In the genomic region with DNA sequence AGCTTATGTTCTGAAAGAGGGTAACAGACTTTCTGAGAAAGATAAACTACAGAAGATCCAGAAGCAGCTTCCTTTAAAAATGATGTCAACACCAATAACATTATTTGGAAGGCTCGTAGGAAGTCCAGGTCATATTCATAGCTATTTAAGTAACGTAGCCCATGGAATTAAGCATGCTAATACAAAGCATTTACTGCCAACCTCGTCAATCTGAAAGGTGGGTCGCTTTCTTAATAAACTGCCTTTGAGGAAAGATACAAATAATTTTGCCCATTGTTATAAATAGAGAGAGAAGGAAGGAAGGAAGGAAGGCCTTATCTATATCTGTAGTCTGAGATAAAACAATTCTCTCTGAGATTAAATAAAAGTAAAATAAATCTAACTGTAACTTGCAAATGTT, we compare ENCODE assay signal across 13 cellular contexts.
DNase-seq lines count a peak whose midpoint lies in the region; ATAC-seq and TF ChIP-seq lines count a peak whose summit lies in the region.
"Had no signal": no experiment of that assay in that cellular context is flagged by ENCODE, and none has a peak within 500 bp of the region (broad histone marks: within the 10 kb centered on the region; RNA-seq: fewer than 3 reads in every experiment).

No MANE protein-coding gene starts in this region.

- 66 to 78% methylated on average over 4 of the region's 4 CpGs for WGBS in sigmoid colon, 2 donors

- TF ChIP-seq POLR2A in sigmoid colon (IDR thresholded peaks at IDR 0.05) (no peak), erythroblast (IDR thresholded peaks at IDR 0.05; ENCODE audit: low read length) (no peak)

- peaks cover 91% of the 10 kb centered on the region for H3K79me2 ChIP-seq in fibroblast of lung (ENCODE audit: control insufficient read depth, insufficient read depth, low read length)

- H3K4me3 Mint-ChIP-seq in immature natural killer cell, result no peak overlapping the region
- H3K4me3 Mint-ChIP-seq: activated naive CD4-positive, alpha-beta T cell treated with anti-CD3 and anti-CD28 coated beads for 36 hours had no signal

- H3K9me3 Mint-ChIP-seq in immature natural killer cell, result no peaks in the 10 kb centered on the region
- H3K9me3 Mint-ChIP-seq: activated naive CD4-positive, alpha-beta T cell treated with anti-CD3 and anti-CD28 coated beads for 36 hours had no signal

- peak overlapping the region; percentile 64 for H3K4me2 ChIP-seq in fibroblast of lung (ENCODE audit: extremely low read depth, insufficient read depth, low read length)

- no peaks in the 10 kb centered on the region for H4K20me1 ChIP-seq in fibroblast of lung (ENCODE audit: control insufficient read depth, extremely low read depth, insufficient read depth, low read length)

- TF ChIP-seq EP300 in sigmoid colon (IDR thresholded peaks at IDR 0.05), result no peak

- H3K4me3 ChIP-seq in AG04449 (ENCODE audit: low read depth, low read length), result peak overlapping the region; percentile 55
- peak overlapping the region in 3 of 4 experiments; percentile 11 to 51 (median 19) for H3K4me3 ChIP-seq in fibroblast of lung (replicated peaks in 1 of 4; ENCODE audit: control extremely low read depth in 1 of 4, insufficient read depth in 1 of 4, low read depth in 3 of 4, low read length in 4 of 4)
- H3K4me3 ChIP-seq in sigmoid colon, result peak overlapping the region; percentile 36 to 58 (median 51)

- H3K27ac ChIP-seq in fibroblast of lung (ENCODE audit: insufficient read depth, low read length) (peak overlapping the region; percentile 71), sigmoid colon (peak overlapping the region; percentile 83 to 88 (median 84))

- TF ChIP-seq CTCF in AG04449 (IDR thresholded peaks at IDR 0.05; ENCODE audit: insufficient read depth, low read length, missing control alignments), result no peak
- TF ChIP-seq CTCF in fibroblast of lung (conservative IDR thresholded peaks at IDR 0.05 in 1 of 2, IDR thresholded peaks at IDR 0.05 in 1 of 2; ENCODE audit: low read depth in 1 of 2, low read length in 2 of 2), result no peak
- TF ChIP-seq CTCF in sigmoid colon (IDR thresholded peaks at IDR 0.05), result no peak

- peaks cover 5 to 18% of the 10 kb centered on the region in 2 donors for H3K4me1 Mint-ChIP-seq in immature natural killer cell

- CTCF ChIA-PET in AG04449 (lab: Yijun Ruan, JAX), result interaction anchor here (0.9 to 2.0 kb wide), 5 partner anchors 9 to 519 kb away, joined by 3 to 5 read pairs (median 3); no protein-coding TSS in a partner anchor

- H3K4me1 ChIP-seq in fibroblast of lung (ENCODE audit: control insufficient read depth, extremely low read depth, insufficient read depth, low read length), result peaks cover 25% of the 10 kb centered on the region
- peaks cover 0 to 79% (median 71%) of the 10 kb centered on the region in 4 donors for H3K4me1 ChIP-seq in sigmoid colon

- H3K9me3 ChIP-seq in fibroblast of lung (ENCODE audit: control insufficient read depth, insufficient read depth, low read depth, low read length) (no peaks in the 10 kb centered on the region), sigmoid colon (no peaks in the 10 kb centered on the region)

- H3K27me3 ChIP-seq in fibroblast of lung (ENCODE audit: control insufficient read depth, insufficient read depth, low read length) (no peaks in the 10 kb centered on the region), sigmoid colon (no peaks in the 10 kb centered on the region)

- no peak overlapping the region for H2AFZ ChIP-seq in fibroblast of lung (ENCODE audit: low read length)

- no peak overlapping the region for H3K27ac Mint-ChIP-seq in immature natural killer cell

- H3K36me3 ChIP-seq in fibroblast of lung (ENCODE audit: control insufficient read depth, insufficient read depth, low read length), result peaks cover 2% of the 10 kb centered on the region
- no peaks in the 10 kb centered on the region for H3K36me3 ChIP-seq in sigmoid colon

- no peak for DNase-seq in AG04449 (ENCODE audit: low read depth, low spot score)
- DNase-seq in fibroblast of lung (ENCODE audit: low read depth in 2 of 2), result no peak
- DNase-seq in sigmoid colon, result no peak
- no peak for DNase-seq in immature natural killer cell
- DNase-seq in erythroblast (lab: John Stamatoyannopoulos, UW), result no peak
- DNase-seq in kidney glomerular epithelial cell (lab: John Stamatoyannopoulos, UW), result no peak
- DNase-seq: activated CD4-positive, alpha-beta T cell treated with anti-CD3 and anti-CD28 coated beads, Interleukin-2, amount 50 U/mL, for 1 hour; C1 segment of cervical spinal cord; effector memory CD4-positive, alpha-beta T cell; NCI-H1436 had no signal

- H3K9ac ChIP-seq in fibroblast of lung (ENCODE audit: insufficient read depth, low read length), result peak overlapping the region; percentile 49

- peak; percentile 5; the same call in 1 of the 3 replicates for ATAC-seq in SK-N-SH treated with all-trans-retinoic acid at 6 μM for 48 hours
- no peak for ATAC-seq in HG03175 (IDR thresholded peaks at IDR 0.05; ENCODE audit: unreplicated experiment)

- peaks cover 2 to 10% (median 3%) of the 10 kb centered on the region in 3 donors for H3K27me3 Mint-ChIP-seq in immature natural killer cell (ENCODE audit: low read depth in 3 of 3)

- POLR2A ChIA-PET in AG04449 (lab: Yijun Ruan, JAX), result no interaction called here

- intact Hi-C loops in sigmoid colon (cut with DNase I), result loop anchor here (2.0 to 5.0 kb wide), 5 partner anchors 67 to 618 kb away; partner anchors contain the start of gene PDS5B

- H3K36me3 Mint-ChIP-seq in immature natural killer cell, result no peaks in the 10 kb centered on the region

TF ChIP-seq in SK-N-SH treated with all-trans-retinoic acid at 6 μM for 48 hours, 23 proteins besides CTCF, POLR2A, EP300 and RAD21 (continues in another document):
- TF ChIP-seq ZFP3 (CRISPR knock-in tag; IDR thresholded peaks at IDR 0.05) (no peak), PPARA (CRISPR knock-in tag; IDR thresholded peaks at IDR 0.05; ENCODE audit: borderline replicate concordance) (no peak), ZFP30 (CRISPR knock-in tag; IDR thresholded peaks at IDR 0.05) (no peak), ISL1 (CRISPR knock-in tag; IDR thresholded peaks at IDR 0.05) (no peak), TOX (CRISPR knock-in tag; IDR thresholded peaks at IDR 0.05; ENCODE audit: borderline replicate concordance) (no peak), TCF4 (CRISPR knock-in tag; IDR thresholded peaks at IDR 0.05; ENCODE audit: borderline replicate concordance) (no peak), RARB (CRISPR knock-in tag; IDR thresholded peaks at IDR 0.05) (no peak), GLIS3 (CRISPR knock-in tag; IDR thresholded peaks at IDR 0.05) (no peak), ZC3H10 (CRISPR knock-in tag; IDR thresholded peaks at IDR 0.05) (no peak), POU6F1 (CRISPR knock-in tag; IDR thresholded peaks at IDR 0.05; ENCODE audit: borderline replicate concordance, low read depth) (no peak)
- TF ChIP-seq, protein P1, sequence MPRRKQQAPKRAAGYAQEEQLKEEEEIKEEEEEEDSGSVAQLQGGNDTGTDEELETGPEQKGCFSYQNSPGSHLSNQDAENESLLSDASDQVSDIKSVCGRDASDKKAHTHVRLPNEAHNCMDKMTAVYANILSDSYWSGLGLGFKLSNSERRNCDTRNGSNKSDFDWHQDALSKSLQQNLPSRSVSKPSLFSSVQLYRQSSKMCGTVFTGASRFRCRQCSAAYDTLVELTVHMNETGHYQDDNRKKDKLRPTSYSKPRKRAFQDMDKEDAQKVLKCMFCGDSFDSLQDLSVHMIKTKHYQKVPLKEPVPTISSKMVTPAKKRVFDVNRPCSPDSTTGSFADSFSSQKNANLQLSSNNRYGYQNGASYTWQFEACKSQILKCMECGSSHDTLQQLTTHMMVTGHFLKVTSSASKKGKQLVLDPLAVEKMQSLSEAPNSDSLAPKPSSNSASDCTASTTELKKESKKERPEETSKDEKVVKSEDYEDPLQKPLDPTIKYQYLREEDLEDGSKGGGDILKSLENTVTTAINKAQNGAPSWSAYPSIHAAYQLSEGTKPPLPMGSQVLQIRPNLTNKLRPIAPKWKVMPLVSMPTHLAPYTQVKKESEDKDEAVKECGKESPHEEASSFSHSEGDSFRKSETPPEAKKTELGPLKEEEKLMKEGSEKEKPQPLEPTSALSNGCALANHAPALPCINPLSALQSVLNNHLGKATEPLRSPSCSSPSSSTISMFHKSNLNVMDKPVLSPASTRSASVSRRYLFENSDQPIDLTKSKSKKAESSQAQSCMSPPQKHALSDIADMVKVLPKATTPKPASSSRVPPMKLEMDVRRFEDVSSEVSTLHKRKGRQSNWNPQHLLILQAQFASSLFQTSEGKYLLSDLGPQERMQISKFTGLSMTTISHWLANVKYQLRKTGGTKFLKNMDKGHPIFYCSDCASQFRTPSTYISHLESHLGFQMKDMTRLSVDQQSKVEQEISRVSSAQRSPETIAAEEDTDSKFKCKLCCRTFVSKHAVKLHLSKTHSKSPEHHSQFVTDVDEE (CRISPR knock-in tag; IDR thresholded peaks at IDR 0.05), result no peak
- TF ChIP-seq, protein P2, sequence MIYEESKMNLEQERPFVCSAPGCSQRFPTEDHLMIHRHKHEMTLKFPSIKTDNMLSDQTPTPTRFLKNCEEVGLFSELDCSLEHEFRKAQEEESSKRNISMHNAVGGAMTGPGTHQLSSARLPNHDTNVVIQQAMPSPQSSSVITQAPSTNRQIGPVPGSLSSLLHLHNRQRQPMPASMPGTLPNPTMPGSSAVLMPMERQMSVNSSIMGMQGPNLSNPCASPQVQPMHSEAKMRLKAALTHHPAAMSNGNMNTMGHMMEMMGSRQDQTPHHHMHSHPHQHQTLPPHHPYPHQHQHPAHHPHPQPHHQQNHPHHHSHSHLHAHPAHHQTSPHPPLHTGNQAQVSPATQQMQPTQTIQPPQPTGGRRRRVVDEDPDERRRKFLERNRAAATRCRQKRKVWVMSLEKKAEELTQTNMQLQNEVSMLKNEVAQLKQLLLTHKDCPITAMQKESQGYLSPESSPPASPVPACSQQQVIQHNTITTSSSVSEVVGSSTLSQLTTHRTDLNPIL (CRISPR knock-in tag; IDR thresholded peaks at IDR 0.05; ENCODE audit: low read depth), result no peak
